22 cellular contexts compared by ENCODE assay signal in genomic region chr10:34181545-34182300, GRCh38.
DNase-seq lines count a peak whose midpoint lies in the region; ATAC-seq and TF ChIP-seq lines count a peak whose summit lies in the region.
"Had no signal": no experiment of that assay in that cellular context is flagged by ENCODE, and none has a peak within 500 bp of the region (broad histone marks: within the 10 kb centered on the region; RNA-seq: fewer than 3 reads in every experiment).

No MANE protein-coding gene starts in this region.

- no peak overlapping the region for H3K27ac ChIP-seq in ascending aorta
- H3K27ac ChIP-seq: C4-2B, colonic mucosa, esophagus squamous epithelium, pancreas had no signal

- H3K4me1 ChIP-seq in BE2C (peaks cover 6% of the 10 kb centered on the region), ascending aorta (peaks cover 0 to 2% of the 10 kb centered on the region in 2 donors)
- H3K4me1 ChIP-seq: colonic mucosa had no signal

- TF ChIP-seq CTCF in BE2C (IDR thresholded peaks at IDR 0.05; ENCODE audit: low read depth, low read length): no peak
- TF ChIP-seq CTCF in nephron (IDR thresholded peaks at IDR 0.05; ENCODE audit: unreplicated experiment in 3 of 3): no peak
- no peak for TF ChIP-seq CTCF in ascending aorta (IDR thresholded peaks at IDR 0.05)
- no peak for TF ChIP-seq CTCF in natural killer cell (IDR thresholded peaks at IDR 0.05)

- intact Hi-C loops in ascending aorta (cut with DNase I): no loop called here
- intact Hi-C loops in natural killer cell (cut with micrococcal nuclease): no loop called here

- peak overlapping the region; percentile 14 for H3K4me3 ChIP-seq in BE2C (ENCODE audit: low read depth, low read length)
- no peak overlapping the region for H3K4me3 ChIP-seq in ascending aorta
- H3K4me3 ChIP-seq: colonic mucosa, pancreas had no signal

- H3K9me3 ChIP-seq in BE2C (no peaks in the 10 kb centered on the region), ascending aorta (no peaks in the 10 kb centered on the region)
- H3K9me3 ChIP-seq: colonic mucosa, esophagus squamous epithelium, pancreas had no signal

- H3K27me3 ChIP-seq in BE2C (no peaks in the 10 kb centered on the region), ascending aorta (no peaks in the 10 kb centered on the region)
- H3K27me3 ChIP-seq: colonic mucosa, esophagus squamous epithelium, pancreas had no signal

- H3K4me1 Mint-ChIP-seq in nephron (peaks cover 76% of the 10 kb centered on the region), natural killer cell (no peaks in the 10 kb centered on the region)
- H3K4me1 Mint-ChIP-seq: activated naive CD8-positive, alpha-beta T cell treated with anti-CD3 and anti-CD28 coated beads, Interleukin-2, amount 50 U/mL, for 24 hours had no signal

- H3K36me3 ChIP-seq in BE2C (no peaks in the 10 kb centered on the region), ascending aorta (no peaks in the 10 kb centered on the region)
- H3K36me3 ChIP-seq: colonic mucosa, esophagus squamous epithelium, pancreas had no signal

- H3K27me3 Mint-ChIP-seq in nephron (ENCODE audit: low read depth): peaks cover 4% of the 10 kb centered on the region
- peaks cover 9 to 40% of the 10 kb centered on the region in 2 donors for H3K27me3 Mint-ChIP-seq in natural killer cell (ENCODE audit: low read depth in 2 of 2)

- H3K4me3 Mint-ChIP-seq in nephron (peak overlapping the region; percentile 23 to 47 (median 38)), natural killer cell (no peak overlapping the region)
- H3K4me3 Mint-ChIP-seq: activated naive CD8-positive, alpha-beta T cell treated with anti-CD3 and anti-CD28 coated beads, Interleukin-2, amount 50 U/mL, for 24 hours; T-helper 17 cell had no signal

- H3K9me3 Mint-ChIP-seq in nephron (no peaks in the 10 kb centered on the region), natural killer cell (no peaks in the 10 kb centered on the region)
- H3K9me3 Mint-ChIP-seq: activated naive CD8-positive, alpha-beta T cell treated with anti-CD3 and anti-CD28 coated beads, Interleukin-2, amount 50 U/mL, for 24 hours had no signal

- ATAC-seq in natural killer cell (no peak), HG03025 (IDR thresholded peaks at IDR 0.05; ENCODE audit: low FRiP score, unreplicated experiment) (no peak)
- ATAC-seq: activated naive CD8-positive, alpha-beta T cell treated with anti-CD3 and anti-CD28 coated beads, Interleukin-2, amount 50 U/mL, for 24 hours; pancreas; T-helper 17 cell had no signal

- DNase-seq in BE2C: peak; percentile 88
- peak; percentile 81 for DNase-seq in RPMI7951 (ENCODE audit: low read depth)
- DNase-seq in fibroblast of peridontal ligament (ENCODE audit: extremely low read depth): peak; percentile 81
- DNase-seq in ascending aorta (ENCODE audit: low spot score in 2 of 2): no peak
- no peak for DNase-seq in SW480 (ENCODE audit: low spot score)
- DNase-seq in natural killer cell: no peak
- DNase-seq: activated CD4-positive, alpha-beta T cell treated with anti-CD3 and anti-CD28 coated beads for 48 hours; activated naive CD8-positive, alpha-beta T cell treated with anti-CD3 and anti-CD28 coated beads, Interleukin-2, amount 50 U/mL, for 24 hours; activated T-cell treated with anti-CD3 and anti-CD28 coated beads, Interleukin-2, amount 50 U/mL, for 1 hour; colonic mucosa; DND-41; esophagus squamous epithelium; H7; Karpas-422; midbrain; NCI-H187; NCI-H524; pancreas; T-helper 17 cell had no signal

- H3K36me3 Mint-ChIP-seq in nephron (ENCODE audit: low read depth): no peaks in the 10 kb centered on the region
- H3K36me3 Mint-ChIP-seq in natural killer cell: no peaks in the 10 kb centered on the region

- peak overlapping the region; percentile 81 to 92 (median 83) for H3K27ac Mint-ChIP-seq in nephron
- H3K27ac Mint-ChIP-seq in natural killer cell: no peak overlapping the region
- H3K27ac Mint-ChIP-seq: activated naive CD8-positive, alpha-beta T cell treated with anti-CD3 and anti-CD28 coated beads, Interleukin-2, amount 50 U/mL, for 24 hours; T-helper 17 cell had no signal

Comparison
In these comparisons a context has a peak if more than half of its experiments do, and no peak if none do; other contexts are left out.
1. DNase-seq: peak in BE2C (single experiment), RPMI7951 (single experiment) and fibroblast of peridontal ligament (single experiment); none in ascending aorta (0 of 2), SW480 (single experiment) and natural killer cell (single experiment).
2. H3K27ac Mint-ChIP-seq: peak in nephron (3 of 3); none in natural killer cell (0 of 2).